ENCODE assay signal across 1 cellular context in genomic region chr19:35404879-35405622, GRCh38.
TF ChIP-seq lines count a peak whose summit lies in the region.

No MANE protein-coding gene starts in this region.

TF ChIP-seq in K562, 482 proteins besides CTCF, POLR2A, EP300 and RAD21 (continues in another document):
- 0 out of 2 replicates have a peak, but pooled peaks have one; percentile 15 for TF ChIP-seq NFE2 (IDR thresholded peaks at IDR 0.05; ENCODE audit: low read depth)
- 0 out of 4 replicates have a peak, but pooled peaks of 1 of the 2 experiments have one; percentile 39 for TF ChIP-seq KDM1A (IDR thresholded peaks at IDR 0.05)
- TF ChIP-seq KDM5B (IDR thresholded peaks at IDR 0.05; ENCODE audit: insufficient replicate concordance, low read depth, low read length) = no peak
- TF ChIP-seq, protein P1, sequence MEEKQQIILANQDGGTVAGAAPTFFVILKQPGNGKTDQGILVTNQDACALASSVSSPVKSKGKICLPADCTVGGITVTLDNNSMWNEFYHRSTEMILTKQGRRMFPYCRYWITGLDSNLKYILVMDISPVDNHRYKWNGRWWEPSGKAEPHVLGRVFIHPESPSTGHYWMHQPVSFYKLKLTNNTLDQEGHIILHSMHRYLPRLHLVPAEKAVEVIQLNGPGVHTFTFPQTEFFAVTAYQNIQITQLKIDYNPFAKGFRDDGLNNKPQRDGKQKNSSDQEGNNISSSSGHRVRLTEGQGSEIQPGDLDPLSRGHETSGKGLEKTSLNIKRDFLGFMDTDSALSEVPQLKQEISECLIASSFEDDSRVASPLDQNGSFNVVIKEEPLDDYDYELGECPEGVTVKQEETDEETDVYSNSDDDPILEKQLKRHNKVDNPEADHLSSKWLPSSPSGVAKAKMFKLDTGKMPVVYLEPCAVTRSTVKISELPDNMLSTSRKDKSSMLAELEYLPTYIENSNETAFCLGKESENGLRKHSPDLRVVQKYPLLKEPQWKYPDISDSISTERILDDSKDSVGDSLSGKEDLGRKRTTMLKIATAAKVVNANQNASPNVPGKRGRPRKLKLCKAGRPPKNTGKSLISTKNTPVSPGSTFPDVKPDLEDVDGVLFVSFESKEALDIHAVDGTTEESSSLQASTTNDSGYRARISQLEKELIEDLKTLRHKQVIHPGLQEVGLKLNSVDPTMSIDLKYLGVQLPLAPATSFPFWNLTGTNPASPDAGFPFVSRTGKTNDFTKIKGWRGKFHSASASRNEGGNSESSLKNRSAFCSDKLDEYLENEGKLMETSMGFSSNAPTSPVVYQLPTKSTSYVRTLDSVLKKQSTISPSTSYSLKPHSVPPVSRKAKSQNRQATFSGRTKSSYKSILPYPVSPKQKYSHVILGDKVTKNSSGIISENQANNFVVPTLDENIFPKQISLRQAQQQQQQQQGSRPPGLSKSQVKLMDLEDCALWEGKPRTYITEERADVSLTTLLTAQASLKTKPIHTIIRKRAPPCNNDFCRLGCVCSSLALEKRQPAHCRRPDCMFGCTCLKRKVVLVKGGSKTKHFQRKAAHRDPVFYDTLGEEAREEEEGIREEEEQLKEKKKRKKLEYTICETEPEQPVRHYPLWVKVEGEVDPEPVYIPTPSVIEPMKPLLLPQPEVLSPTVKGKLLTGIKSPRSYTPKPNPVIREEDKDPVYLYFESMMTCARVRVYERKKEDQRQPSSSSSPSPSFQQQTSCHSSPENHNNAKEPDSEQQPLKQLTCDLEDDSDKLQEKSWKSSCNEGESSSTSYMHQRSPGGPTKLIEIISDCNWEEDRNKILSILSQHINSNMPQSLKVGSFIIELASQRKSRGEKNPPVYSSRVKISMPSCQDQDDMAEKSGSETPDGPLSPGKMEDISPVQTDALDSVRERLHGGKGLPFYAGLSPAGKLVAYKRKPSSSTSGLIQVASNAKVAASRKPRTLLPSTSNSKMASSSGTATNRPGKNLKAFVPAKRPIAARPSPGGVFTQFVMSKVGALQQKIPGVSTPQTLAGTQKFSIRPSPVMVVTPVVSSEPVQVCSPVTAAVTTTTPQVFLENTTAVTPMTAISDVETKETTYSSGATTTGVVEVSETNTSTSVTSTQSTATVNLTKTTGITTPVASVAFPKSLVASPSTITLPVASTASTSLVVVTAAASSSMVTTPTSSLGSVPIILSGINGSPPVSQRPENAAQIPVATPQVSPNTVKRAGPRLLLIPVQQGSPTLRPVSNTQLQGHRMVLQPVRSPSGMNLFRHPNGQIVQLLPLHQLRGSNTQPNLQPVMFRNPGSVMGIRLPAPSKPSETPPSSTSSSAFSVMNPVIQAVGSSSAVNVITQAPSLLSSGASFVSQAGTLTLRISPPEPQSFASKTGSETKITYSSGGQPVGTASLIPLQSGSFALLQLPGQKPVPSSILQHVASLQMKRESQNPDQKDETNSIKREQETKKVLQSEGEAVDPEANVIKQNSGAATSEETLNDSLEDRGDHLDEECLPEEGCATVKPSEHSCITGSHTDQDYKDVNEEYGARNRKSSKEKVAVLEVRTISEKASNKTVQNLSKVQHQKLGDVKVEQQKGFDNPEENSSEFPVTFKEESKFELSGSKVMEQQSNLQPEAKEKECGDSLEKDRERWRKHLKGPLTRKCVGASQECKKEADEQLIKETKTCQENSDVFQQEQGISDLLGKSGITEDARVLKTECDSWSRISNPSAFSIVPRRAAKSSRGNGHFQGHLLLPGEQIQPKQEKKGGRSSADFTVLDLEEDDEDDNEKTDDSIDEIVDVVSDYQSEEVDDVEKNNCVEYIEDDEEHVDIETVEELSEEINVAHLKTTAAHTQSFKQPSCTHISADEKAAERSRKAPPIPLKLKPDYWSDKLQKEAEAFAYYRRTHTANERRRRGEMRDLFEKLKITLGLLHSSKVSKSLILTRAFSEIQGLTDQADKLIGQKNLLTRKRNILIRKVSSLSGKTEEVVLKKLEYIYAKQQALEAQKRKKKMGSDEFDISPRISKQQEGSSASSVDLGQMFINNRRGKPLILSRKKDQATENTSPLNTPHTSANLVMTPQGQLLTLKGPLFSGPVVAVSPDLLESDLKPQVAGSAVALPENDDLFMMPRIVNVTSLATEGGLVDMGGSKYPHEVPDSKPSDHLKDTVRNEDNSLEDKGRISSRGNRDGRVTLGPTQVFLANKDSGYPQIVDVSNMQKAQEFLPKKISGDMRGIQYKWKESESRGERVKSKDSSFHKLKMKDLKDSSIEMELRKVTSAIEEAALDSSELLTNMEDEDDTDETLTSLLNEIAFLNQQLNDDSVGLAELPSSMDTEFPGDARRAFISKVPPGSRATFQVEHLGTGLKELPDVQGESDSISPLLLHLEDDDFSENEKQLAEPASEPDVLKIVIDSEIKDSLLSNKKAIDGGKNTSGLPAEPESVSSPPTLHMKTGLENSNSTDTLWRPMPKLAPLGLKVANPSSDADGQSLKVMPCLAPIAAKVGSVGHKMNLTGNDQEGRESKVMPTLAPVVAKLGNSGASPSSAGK (IDR thresholded peaks at IDR 0.05) = peak; percentile 77
- TF ChIP-seq ZNF146 (CRISPR knock-in tag; IDR thresholded peaks at IDR 0.05; ENCODE audit: unreplicated experiment) = no peak
- peak in 1 of 2 experiments; percentile 83; a peak in 2 of 4 replicates for TF ChIP-seq ZNF318 (IDR thresholded peaks at IDR 0.05; ENCODE audit: borderline replicate concordance in 1 of 2, low read depth in 1 of 2)
- no peak for TF ChIP-seq TGIF2 (CRISPR knock-in tag; IDR thresholded peaks at IDR 0.05)
- TF ChIP-seq BCOR (IDR thresholded peaks at IDR 0.05) = peak; percentile 29; the same call in 1 of the 2 replicates
- TF ChIP-seq CTBP1 (IDR thresholded peaks at IDR 0.05; ENCODE audit: borderline replicate concordance) = peak; percentile 47; the same call in 1 of the 2 replicates
- 0 out of 2 replicates have a peak, but pooled peaks have one; percentile 20 for TF ChIP-seq MAFK (IDR thresholded peaks at IDR 0.05; ENCODE audit: low read length)
- peak; percentile 41; the same call in 1 of the 2 replicates for TF ChIP-seq CREM (IDR thresholded peaks at IDR 0.05; ENCODE audit: low read depth)
- TF ChIP-seq ZBTB8A (IDR thresholded peaks at IDR 0.05; ENCODE audit: partially characterized antibody) = no peak
- TF ChIP-seq L3MBTL2 (IDR thresholded peaks at IDR 0.05) = peak; percentile 22; the same call in 1 of the 2 replicates
- no peak for TF ChIP-seq ADNP (tag; IDR thresholded peaks at IDR 0.05)
- peak; percentile 85 for TF ChIP-seq NFIC (IDR thresholded peaks at IDR 0.05)
- peak; percentile 38; the same call in 1 of the 2 replicates for TF ChIP-seq SOX6 (IDR thresholded peaks at IDR 0.05)
- peak; percentile 95 for TF ChIP-seq BHLHE40 (IDR thresholded peaks at IDR 0.05; ENCODE audit: low read length)
- no peak for TF ChIP-seq BACH1 (tag; IDR thresholded peaks at IDR 0.05)
- TF ChIP-seq, protein P2, sequence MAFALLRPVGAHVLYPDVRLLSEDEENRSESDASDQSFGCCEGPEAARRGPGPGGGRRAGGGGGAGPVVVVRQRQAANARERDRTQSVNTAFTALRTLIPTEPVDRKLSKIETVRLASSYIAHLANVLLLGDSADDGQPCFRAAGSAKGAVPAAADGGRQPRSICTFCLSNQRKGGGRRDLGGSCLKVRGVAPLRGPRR (CRISPR knock-in tag; IDR thresholded peaks at IDR 0.05) = no peak
- TF ChIP-seq, protein P3, sequence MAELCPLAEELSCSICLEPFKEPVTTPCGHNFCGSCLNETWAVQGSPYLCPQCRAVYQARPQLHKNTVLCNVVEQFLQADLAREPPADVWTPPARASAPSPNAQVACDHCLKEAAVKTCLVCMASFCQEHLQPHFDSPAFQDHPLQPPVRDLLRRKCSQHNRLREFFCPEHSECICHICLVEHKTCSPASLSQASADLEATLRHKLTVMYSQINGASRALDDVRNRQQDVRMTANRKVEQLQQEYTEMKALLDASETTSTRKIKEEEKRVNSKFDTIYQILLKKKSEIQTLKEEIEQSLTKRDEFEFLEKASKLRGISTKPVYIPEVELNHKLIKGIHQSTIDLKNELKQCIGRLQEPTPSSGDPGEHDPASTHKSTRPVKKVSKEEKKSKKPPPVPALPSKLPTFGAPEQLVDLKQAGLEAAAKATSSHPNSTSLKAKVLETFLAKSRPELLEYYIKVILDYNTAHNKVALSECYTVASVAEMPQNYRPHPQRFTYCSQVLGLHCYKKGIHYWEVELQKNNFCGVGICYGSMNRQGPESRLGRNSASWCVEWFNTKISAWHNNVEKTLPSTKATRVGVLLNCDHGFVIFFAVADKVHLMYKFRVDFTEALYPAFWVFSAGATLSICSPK (IDR thresholded peaks at IDR 0.05; ENCODE audit: borderline replicate concordance) = no peak
- no peak for TF ChIP-seq CEBPG (CRISPR knock-in tag; IDR thresholded peaks at IDR 0.05)
- peak in 1 of 2 experiments; percentile 51; a peak in 1 of 4 replicates for TF ChIP-seq CEBPG (tag; conservative IDR thresholded peaks at IDR 0.05 in 1 of 2, IDR thresholded peaks at IDR 0.05 in 1 of 2)
- no peak for TF ChIP-seq E2F5 (CRISPR knock-in tag; IDR thresholded peaks at IDR 0.05)
- peak; percentile 64 for TF ChIP-seq TAF9B (IDR thresholded peaks at IDR 0.05; ENCODE audit: partially characterized antibody)
- TF ChIP-seq JUND (IDR thresholded peaks at IDR 0.05; ENCODE audit: borderline replicate concordance, low read depth, low read length) = peak; percentile 64; the same call in 1 of the 2 replicates
- TF ChIP-seq JUND (tag; IDR thresholded peaks at IDR 0.05; ENCODE audit: borderline replicate concordance, low read depth, low read length) = peak; percentile 52; the same call in 1 of the 3 replicates
- 0 out of 2 replicates have a peak, but pooled peaks have one; percentile 43 for TF ChIP-seq FOXJ2 (tag; IDR thresholded peaks at IDR 0.05)
- TF ChIP-seq RFX1 (IDR thresholded peaks at IDR 0.05) = peak; percentile 84
- TF ChIP-seq ATF3 (IDR thresholded peaks at IDR 0.05) = peak; percentile 89
- TF ChIP-seq ATF3 (CRISPR knock-in tag; conservative IDR thresholded peaks at IDR 0.05) = no peak
- TF ChIP-seq, protein P4, sequence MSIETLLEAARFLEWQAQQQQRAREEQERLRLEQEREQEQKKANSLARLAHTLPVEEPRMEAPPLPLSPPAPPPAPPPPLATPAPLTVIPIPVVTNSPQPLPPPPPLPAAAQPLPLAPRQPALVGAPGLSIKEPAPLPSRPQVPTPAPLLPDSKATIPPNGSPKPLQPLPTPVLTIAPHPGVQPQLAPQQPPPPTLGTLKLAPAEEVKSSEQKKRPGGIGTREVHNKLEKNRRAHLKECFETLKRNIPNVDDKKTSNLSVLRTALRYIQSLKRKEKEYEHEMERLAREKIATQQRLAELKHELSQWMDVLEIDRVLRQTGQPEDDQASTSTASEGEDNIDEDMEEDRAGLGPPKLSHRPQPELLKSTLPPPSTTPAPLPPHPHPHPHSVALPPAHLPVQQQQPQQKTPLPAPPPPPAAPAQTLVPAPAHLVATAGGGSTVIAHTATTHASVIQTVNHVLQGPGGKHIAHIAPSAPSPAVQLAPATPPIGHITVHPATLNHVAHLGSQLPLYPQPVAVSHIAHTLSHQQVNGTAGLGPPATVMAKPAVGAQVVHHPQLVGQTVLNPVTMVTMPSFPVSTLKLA (conservative IDR thresholded peaks at IDR 0.05) = 0 out of 4 replicates have a peak, but pooled peaks have one; percentile 21 to 26
